In the genomic region with DNA sequence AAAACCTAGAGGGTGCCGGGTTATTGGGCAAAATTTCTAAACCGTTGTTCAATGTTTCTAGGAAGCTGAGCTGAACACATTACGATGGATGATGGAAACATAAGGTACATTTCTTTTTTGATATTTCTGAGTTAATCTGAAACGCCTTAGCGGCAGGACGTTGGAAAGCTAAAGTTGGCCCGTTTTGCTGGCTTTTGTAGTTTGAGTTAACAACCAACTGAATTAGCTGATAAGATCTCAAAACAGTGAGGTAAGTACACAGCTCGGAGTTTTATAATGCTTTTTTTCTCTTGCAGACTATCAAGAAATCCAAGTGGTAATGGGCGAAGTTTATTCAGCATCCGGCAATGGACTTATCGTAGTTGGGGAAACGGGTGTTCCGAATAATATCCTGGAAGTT, we compare ENCODE assay signal across 1 cellular context.
TF ChIP-seq lines count a peak whose summit lies in the region.

No MANE protein-coding gene starts in this region.

TF ChIP-seq in HepG2, 621 proteins besides CTCF, POLR2A, EP300 and RAD21 (continued from another document):
- TF ChIP-seq, protein P1, sequence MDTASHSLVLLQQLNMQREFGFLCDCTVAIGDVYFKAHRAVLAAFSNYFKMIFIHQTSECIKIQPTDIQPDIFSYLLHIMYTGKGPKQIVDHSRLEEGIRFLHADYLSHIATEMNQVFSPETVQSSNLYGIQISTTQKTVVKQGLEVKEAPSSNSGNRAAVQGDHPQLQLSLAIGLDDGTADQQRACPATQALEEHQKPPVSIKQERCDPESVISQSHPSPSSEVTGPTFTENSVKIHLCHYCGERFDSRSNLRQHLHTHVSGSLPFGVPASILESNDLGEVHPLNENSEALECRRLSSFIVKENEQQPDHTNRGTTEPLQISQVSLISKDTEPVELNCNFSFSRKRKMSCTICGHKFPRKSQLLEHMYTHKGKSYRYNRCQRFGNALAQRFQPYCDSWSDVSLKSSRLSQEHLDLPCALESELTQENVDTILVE (CRISPR knock-in tag; IDR thresholded peaks at IDR 0.05): no peak
- TF ChIP-seq, protein P2, sequence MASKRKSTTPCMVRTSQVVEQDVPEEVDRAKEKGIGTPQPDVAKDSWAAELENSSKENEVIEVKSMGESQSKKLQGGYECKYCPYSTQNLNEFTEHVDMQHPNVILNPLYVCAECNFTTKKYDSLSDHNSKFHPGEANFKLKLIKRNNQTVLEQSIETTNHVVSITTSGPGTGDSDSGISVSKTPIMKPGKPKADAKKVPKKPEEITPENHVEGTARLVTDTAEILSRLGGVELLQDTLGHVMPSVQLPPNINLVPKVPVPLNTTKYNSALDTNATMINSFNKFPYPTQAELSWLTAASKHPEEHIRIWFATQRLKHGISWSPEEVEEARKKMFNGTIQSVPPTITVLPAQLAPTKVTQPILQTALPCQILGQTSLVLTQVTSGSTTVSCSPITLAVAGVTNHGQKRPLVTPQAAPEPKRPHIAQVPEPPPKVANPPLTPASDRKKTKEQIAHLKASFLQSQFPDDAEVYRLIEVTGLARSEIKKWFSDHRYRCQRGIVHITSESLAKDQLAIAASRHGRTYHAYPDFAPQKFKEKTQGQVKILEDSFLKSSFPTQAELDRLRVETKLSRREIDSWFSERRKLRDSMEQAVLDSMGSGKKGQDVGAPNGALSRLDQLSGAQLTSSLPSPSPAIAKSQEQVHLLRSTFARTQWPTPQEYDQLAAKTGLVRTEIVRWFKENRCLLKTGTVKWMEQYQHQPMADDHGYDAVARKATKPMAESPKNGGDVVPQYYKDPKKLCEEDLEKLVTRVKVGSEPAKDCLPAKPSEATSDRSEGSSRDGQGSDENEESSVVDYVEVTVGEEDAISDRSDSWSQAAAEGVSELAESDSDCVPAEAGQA (IDR thresholded peaks at IDR 0.05; ENCODE audit: low read depth): no peak
- TF ChIP-seq, protein P2 (CRISPR knock-in tag; IDR thresholded peaks at IDR 0.05; ENCODE audit: borderline replicate concordance): no peak
- TF ChIP-seq ZNF367 (CRISPR knock-in tag; IDR thresholded peaks at IDR 0.05; ENCODE audit: borderline replicate concordance) (no peak), ZNF879 (CRISPR knock-in tag; IDR thresholded peaks at IDR 0.05) (no peak), TBX2 (CRISPR knock-in tag; IDR thresholded peaks at IDR 0.05; ENCODE audit: borderline replicate concordance) (no peak), KAT8 (CRISPR knock-in tag; IDR thresholded peaks at IDR 0.05) (no peak), ARID2 (CRISPR knock-in tag; IDR thresholded peaks at IDR 0.05; ENCODE audit: borderline replicate concordance) (0 out of 2 replicates have a peak, but pooled peaks have one; percentile 29), SMARCE1 (IDR thresholded peaks at IDR 0.05; ENCODE audit: borderline replicate concordance) (no peak), ZNF816 (CRISPR knock-in tag; IDR thresholded peaks at IDR 0.05; ENCODE audit: borderline replicate concordance) (0 out of 2 replicates have a peak, but pooled peaks have one; percentile 14), CENPT (CRISPR knock-in tag; IDR thresholded peaks at IDR 0.05; ENCODE audit: low read depth) (no peak), EEA1 (CRISPR knock-in tag; IDR thresholded peaks at IDR 0.05; ENCODE audit: borderline replicate concordance) (no peak), ZNF552 (CRISPR knock-in tag; IDR thresholded peaks at IDR 0.05; ENCODE audit: borderline replicate concordance) (no peak)
- TF ChIP-seq, protein P3, sequence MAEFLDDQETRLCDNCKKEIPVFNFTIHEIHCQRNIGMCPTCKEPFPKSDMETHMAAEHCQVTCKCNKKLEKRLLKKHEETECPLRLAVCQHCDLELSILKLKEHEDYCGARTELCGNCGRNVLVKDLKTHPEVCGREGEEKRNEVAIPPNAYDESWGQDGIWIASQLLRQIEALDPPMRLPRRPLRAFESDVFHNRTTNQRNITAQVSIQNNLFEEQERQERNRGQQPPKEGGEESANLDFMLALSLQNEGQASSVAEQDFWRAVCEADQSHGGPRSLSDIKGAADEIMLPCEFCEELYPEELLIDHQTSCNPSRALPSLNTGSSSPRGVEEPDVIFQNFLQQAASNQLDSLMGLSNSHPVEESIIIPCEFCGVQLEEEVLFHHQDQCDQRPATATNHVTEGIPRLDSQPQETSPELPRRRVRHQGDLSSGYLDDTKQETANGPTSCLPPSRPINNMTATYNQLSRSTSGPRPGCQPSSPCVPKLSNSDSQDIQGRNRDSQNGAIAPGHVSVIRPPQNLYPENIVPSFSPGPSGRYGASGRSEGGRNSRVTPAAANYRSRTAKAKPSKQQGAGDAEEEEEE (CRISPR knock-in tag; IDR thresholded peaks at IDR 0.05; ENCODE audit: borderline replicate concordance): no peak
- TF ChIP-seq, protein P4, sequence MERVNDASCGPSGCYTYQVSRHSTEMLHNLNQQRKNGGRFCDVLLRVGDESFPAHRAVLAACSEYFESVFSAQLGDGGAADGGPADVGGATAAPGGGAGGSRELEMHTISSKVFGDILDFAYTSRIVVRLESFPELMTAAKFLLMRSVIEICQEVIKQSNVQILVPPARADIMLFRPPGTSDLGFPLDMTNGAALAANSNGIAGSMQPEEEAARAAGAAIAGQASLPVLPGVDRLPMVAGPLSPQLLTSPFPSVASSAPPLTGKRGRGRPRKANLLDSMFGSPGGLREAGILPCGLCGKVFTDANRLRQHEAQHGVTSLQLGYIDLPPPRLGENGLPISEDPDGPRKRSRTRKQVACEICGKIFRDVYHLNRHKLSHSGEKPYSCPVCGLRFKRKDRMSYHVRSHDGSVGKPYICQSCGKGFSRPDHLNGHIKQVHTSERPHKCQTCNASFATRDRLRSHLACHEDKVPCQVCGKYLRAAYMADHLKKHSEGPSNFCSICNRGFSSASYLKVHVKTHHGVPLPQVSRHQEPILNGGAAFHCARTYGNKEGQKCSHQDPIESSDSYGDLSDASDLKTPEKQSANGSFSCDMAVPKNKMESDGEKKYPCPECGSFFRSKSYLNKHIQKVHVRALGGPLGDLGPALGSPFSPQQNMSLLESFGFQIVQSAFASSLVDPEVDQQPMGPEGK (CRISPR knock-in tag; IDR thresholded peaks at IDR 0.05): no peak
- TF ChIP-seq, protein P5, sequence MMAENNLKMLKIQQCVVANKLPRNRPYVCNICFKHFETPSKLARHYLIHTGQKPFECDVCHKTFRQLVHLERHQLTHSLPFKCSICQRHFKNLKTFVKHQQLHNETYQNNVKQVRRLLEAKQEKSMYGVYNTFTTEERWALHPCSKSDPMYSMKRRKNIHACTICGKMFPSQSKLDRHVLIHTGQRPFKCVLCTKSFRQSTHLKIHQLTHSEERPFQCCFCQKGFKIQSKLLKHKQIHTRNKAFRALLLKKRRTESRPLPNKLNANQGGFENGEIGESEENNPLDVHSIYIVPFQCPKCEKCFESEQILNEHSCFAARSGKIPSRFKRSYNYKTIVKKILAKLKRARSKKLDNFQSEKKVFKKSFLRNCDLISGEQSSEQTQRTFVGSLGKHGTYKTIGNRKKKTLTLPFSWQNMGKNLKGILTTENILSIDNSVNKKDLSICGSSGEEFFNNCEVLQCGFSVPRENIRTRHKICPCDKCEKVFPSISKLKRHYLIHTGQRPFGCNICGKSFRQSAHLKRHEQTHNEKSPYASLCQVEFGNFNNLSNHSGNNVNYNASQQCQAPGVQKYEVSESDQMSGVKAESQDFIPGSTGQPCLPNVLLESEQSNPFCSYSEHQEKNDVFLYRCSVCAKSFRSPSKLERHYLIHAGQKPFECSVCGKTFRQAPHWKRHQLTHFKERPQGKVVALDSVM (CRISPR knock-in tag; IDR thresholded peaks at IDR 0.05): no peak
